ENCODE assay signal across 8 cellular contexts in the genomic region with DNA sequence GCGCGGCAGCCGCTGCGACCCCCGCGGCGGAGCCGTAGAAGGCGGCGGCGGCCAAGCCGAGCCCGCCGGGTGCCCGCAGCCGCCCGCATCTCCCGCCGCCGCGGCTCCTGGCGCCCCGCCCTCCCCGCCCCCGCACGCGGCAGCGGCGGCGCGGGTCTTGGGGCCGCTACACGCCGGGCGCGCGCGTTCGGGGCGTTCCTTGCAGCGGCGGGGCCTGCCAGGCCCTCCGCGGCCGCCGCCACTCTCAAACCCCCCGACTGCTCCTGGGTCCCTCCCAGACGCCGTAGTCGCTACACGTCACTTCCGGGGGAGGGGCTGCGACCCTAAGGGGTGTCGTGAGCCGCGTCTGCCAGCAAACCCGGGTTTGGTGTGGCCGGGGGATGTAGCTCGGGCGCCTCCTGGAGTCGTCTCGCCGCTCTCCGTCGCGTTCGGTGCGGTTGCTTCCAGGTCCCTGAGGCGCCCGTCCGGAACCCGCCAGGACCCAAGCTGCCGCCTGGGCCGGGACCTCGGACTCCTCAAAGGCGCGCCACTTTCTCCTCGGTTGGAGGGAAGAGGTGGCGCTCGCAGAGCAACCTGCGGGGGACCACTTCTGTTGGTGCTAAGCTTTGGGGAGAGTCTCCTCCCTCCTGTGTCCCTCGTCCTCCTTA. TPM values are rescaled to one million over a fixed set of nuclear protein-coding genes. Genes with fewer than 3 reads are reported as not detected.
DNase-seq lines count a peak whose midpoint lies in the region; ATAC-seq and TF ChIP-seq lines count a peak whose summit lies in the region.

A gene with protein sequence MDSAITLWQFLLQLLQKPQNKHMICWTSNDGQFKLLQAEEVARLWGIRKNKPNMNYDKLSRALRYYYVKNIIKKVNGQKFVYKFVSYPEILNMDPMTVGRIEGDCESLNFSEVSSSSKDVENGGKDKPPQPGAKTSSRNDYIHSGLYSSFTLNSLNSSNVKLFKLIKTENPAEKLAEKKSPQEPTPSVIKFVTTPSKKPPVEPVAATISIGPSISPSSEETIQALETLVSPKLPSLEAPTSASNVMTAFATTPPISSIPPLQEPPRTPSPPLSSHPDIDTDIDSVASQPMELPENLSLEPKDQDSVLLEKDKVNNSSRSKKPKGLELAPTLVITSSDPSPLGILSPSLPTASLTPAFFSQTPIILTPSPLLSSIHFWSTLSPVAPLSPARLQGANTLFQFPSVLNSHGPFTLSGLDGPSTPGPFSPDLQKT (minus strand): TSS at position 285 of the 647 bp plus-strand sequence. CDS start 8,129 bp downstream, outside the sequence.

- H3K9me3 ChIP-seq in GM23248 (ENCODE audit: low read depth) (no peaks in the 10 kb centered on the region), fibroblast of lung (ENCODE audit: control insufficient read depth, insufficient read depth, low read depth, low read length) (no peaks in the 10 kb centered on the region)

- no peaks in the 10 kb centered on the region for H4K20me1 ChIP-seq in GM23248 (ENCODE audit: insufficient read depth)
- no peaks in the 10 kb centered on the region for H4K20me1 ChIP-seq in fibroblast of lung (ENCODE audit: control insufficient read depth, extremely low read depth, insufficient read depth, low read length)

- peak within 1 kb of the TSS; percentile 96 for H3K4me3 ChIP-seq in GM23248
- H3K4me3 ChIP-seq in fibroblast of lung (replicated peaks in 1 of 4; ENCODE audit: control extremely low read depth in 1 of 4, insufficient read depth in 1 of 4, low read depth in 3 of 4, low read length in 4 of 4), result peak within 1 kb of the TSS; percentile 68 to 88 (median 83)

- ATAC-seq in naive thymus-derived CD8-positive, alpha-beta T cell, result peak; percentile 77 to 81

- H3K27me3 Mint-ChIP-seq in naive thymus-derived CD8-positive, alpha-beta T cell, result no peaks in the 10 kb centered on the region

- H3K9me3 Mint-ChIP-seq in naive thymus-derived CD8-positive, alpha-beta T cell, result no peaks in the 10 kb centered on the region

- H3K4me1 ChIP-seq in GM23248 (ENCODE audit: insufficient read depth), result peaks cover 33% of the 10 kb centered on the region
- peaks cover 9% of the 10 kb centered on the region for H3K4me1 ChIP-seq in fibroblast of lung (ENCODE audit: control insufficient read depth, extremely low read depth, insufficient read depth, low read length)

- H3K27me3 ChIP-seq in GM23248 (replicated peaks; ENCODE audit: insufficient read depth), result no peaks in the 10 kb centered on the region
- no peaks in the 10 kb centered on the region for H3K27me3 ChIP-seq in fibroblast of lung (ENCODE audit: control insufficient read depth, insufficient read depth, low read length)

- TF ChIP-seq CTCF in fibroblast of lung (conservative IDR thresholded peaks at IDR 0.05 in 1 of 2, IDR thresholded peaks at IDR 0.05 in 1 of 2; ENCODE audit: low read depth in 1 of 2, low read length in 2 of 2), result peak; percentile 51 to 66

- H2AFZ ChIP-seq in GM23248, result peak within 1 kb of the TSS; percentile 90
- peak within 1 kb of the TSS; percentile 87 for H2AFZ ChIP-seq in fibroblast of lung (ENCODE audit: low read length)

- H3K79me2 ChIP-seq in GM23248 (ENCODE audit: insufficient read depth) (peaks cover 43% of the 10 kb centered on the region), fibroblast of lung (ENCODE audit: control insufficient read depth, insufficient read depth, low read length) (peaks cover 35% of the 10 kb centered on the region)

- peak; percentile 99 for DNase-seq in Daoy (ENCODE audit: low read depth)
- DNase-seq in GM23248, result peak; percentile 98
- peak; percentile 97 for DNase-seq in LHCN-M2 (ENCODE audit: low read depth)
- peak; percentile 96 for DNase-seq in RPMI7951 (ENCODE audit: low read depth)
- peak; percentile 99 to 100 for DNase-seq in activated T-helper 1 cell treated with anti-CD3 and anti-CD28 coated beads, Interleukin-2, amount 50 U/mL, for 16 hours (ENCODE audit: low read depth in 1 of 2, low spot score in 1 of 2)
- peak; percentile 97 to 98 for DNase-seq in fibroblast of lung (ENCODE audit: low read depth in 2 of 2)
- DNase-seq in naive thymus-derived CD8-positive, alpha-beta T cell, result peak; percentile 98 to 100 (median 100)
- peak; percentile 97 to 99 (median 98) for DNase-seq in stimulated activated naive CD4-positive, alpha-beta T cell (lab: John Stamatoyannopoulos, UW)

- peaks cover 11 to 48% (median 39%) of the 10 kb centered on the region in 4 donors for H3K4me1 Mint-ChIP-seq in naive thymus-derived CD8-positive, alpha-beta T cell

- H3K36me3 ChIP-seq in GM23248 (ENCODE audit: low read depth) (no peaks in the 10 kb centered on the region), fibroblast of lung (ENCODE audit: control insufficient read depth, insufficient read depth, low read length) (no peaks in the 10 kb centered on the region)

- WGBS in GM23248 (ENCODE audit: low coverage in 1 of 2, low lambda C conversion rate in 2 of 2, missing lambda C conversion rate in 2 of 2), 2 experiments, result 1% methylated on average over 34 of the region's 82 CpGs

- in situ Hi-C loops in GM23248 (cut with MboI), result no loop called here

- H3K9me2 ChIP-seq in GM23248 (ENCODE audit: insufficient read depth), result no peaks in the 10 kb centered on the region

- H3F3A ChIP-seq in GM23248 (ENCODE audit: insufficient read depth), result peaks cover 35% of the 10 kb centered on the region

- H3K9ac ChIP-seq in GM23248 (peak within 1 kb of the TSS; percentile 91), fibroblast of lung (ENCODE audit: insufficient read depth, low read length) (peak within 1 kb of the TSS; percentile 94)

- H3K4me2 ChIP-seq in GM23248 (ENCODE audit: unreplicated experiment) (peak within 1 kb of the TSS; percentile 90), fibroblast of lung (ENCODE audit: extremely low read depth, insufficient read depth, low read length) (peak within 1 kb of the TSS; percentile 80)

- H3K4me3 Mint-ChIP-seq in naive thymus-derived CD8-positive, alpha-beta T cell, result peak within 1 kb of the TSS; percentile 82 to 99 (median 97)

- H3K36me3 Mint-ChIP-seq in naive thymus-derived CD8-positive, alpha-beta T cell, result peaks cover 0 to 18% (median 6%) of the 10 kb centered on the region in 3 donors

- POLR2A ChIA-PET in naive thymus-derived CD8-positive, alpha-beta T cell (lab: Charles Lee), result interaction anchor here (0.6 to 9.1 kb wide), 30 partner anchors 9 to 1170 kb away, joined by 3 to 269 read pairs (median 4); a partner anchor contains a TSS

- H3K27ac Mint-ChIP-seq in naive thymus-derived CD8-positive, alpha-beta T cell, result peak within 1 kb of the TSS; percentile 91 to 99 (median 98)

- peak within 1 kb of the TSS; percentile 94 for H3K27ac ChIP-seq in GM23248
- H3K27ac ChIP-seq in fibroblast of lung (ENCODE audit: insufficient read depth, low read length), result peak within 1 kb of the TSS; percentile 97

RNA-seq across cellular contexts. Expression of the gene that starts here (rescaled TPM):
- total RNA-seq in Daoy (2014; rRNA removed; shearing (Covaris generic)), result 13.0 and 17.1 TPM in 2 replicates
- 15.2 and 16.4 TPM in 2 replicates for total RNA-seq in GM23248 (2014; rRNA removed; shearing (Covaris generic))
- polyA plus RNA-seq in GM23248 (2016; fragmentation: Nextera tagmentation; extraction: Ambion mirVana) (4.4 and 5.1 TPM in 2 replicates), fibroblast of lung (8.0 and 11.8 TPM in 2 replicates)
- total RNA-seq in LHCN-M2 (2014; rRNA removed) (10.5 and 13.3 TPM in 2 replicates), fibroblast of lung (11.0 and 11.7 TPM in 2 replicates)
- 3.0 TPM for polyA plus RNA-seq in LHCN-M2 (2012)
- total RNA-seq in RPMI7951 (2014; rRNA removed; shearing (Covaris generic)), result 14.3 and 16.1 TPM in 2 replicates
- polyA plus RNA-seq in fibroblast of lung (2012), result 6.4 and 9.6 TPM in 2 replicates
- polyA minus RNA-seq in fibroblast of lung (ENCODE audit: low replicate concordance), result 12.7 and 16.9 TPM in 2 replicates
- 100 to 1,000 TPM; 194 to 204 TPM for total RNA-seq in naive thymus-derived CD8-positive, alpha-beta T cell
- polyA plus RNA-seq in naive thymus-derived CD8-positive, alpha-beta T cell, result 1 to 10 TPM; 4.5 to 8.3 (median 5.8) TPM

Comparison
In these comparisons a context has a peak if more than half of its experiments do, and no peak if none do; other contexts are left out.
1. Peak in every context shown above with its lines: DNase-seq, ATAC-seq, H3K4me3 ChIP-seq and H3K27ac ChIP-seq.
2. RNA of the gene that starts here (total RNA-seq): 194 to 204 TPM in naive thymus-derived CD8-positive, alpha-beta T cell; 15.2 to 16.4 TPM in GM23248, 14.3 to 16.1 TPM in RPMI7951, 10.5 to 13.3 TPM in LHCN-M2, 13.0 to 17.1 TPM in Daoy and 11.0 to 11.7 TPM in fibroblast of lung; every median in the first group is over 10 times any median in the second.